In the genomic region with DNA sequence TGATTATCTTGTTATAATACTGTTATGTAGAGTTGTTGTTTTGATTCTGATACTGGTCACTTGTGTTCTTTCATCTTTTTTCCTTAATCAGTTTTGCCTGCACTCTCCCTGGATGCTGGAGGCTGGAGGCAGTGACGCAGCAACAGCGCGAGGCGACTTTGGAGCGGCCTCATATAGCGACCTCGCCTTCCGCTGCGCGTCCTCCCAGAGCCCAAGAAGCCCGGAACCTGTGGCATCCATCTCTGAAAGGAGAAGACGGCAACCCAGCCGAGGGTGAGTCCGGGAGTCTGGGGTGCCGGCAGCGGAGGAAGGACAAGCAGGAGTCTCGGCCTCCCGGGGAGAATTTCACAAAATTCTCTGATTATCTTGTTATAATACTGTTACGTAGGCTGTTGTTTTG, we compare ENCODE assay signal across 27 cellular contexts.
DNase-seq lines count a peak whose midpoint lies in the region; ATAC-seq, FAIRE-seq and TF ChIP-seq lines count a peak whose summit lies in the region.
"Had no signal": no experiment of that assay in that cellular context is flagged by ENCODE, and none has a peak within 500 bp of the region (broad histone marks: within the 10 kb centered on the region; RNA-seq: fewer than 3 reads in every experiment).

No MANE protein-coding gene starts in this region.

- H4K20me1 ChIP-seq in mammary epithelial cell (ENCODE audit: insufficient read depth, low read length) (no peaks in the 10 kb centered on the region), PC-3 (ENCODE audit: low read length) (no peaks in the 10 kb centered on the region)
- H4K20me1 ChIP-seq: BLaER1 treated with 17β-estradiol and CSF1 and Interleukin-3, amounts not matched to agents 10 nM and 100 nM had no signal

- peak overlapping the region in 1 of 3 experiments; percentile 6 for H3K4me3 ChIP-seq in mammary epithelial cell (replicated peaks in 1 of 3; ENCODE audit: insufficient read depth in 1 of 3, low read depth in 2 of 3, low read length in 3 of 3)
- H3K4me3 ChIP-seq in breast epithelium, result no peak overlapping the region
- peak overlapping the region; percentile 87 for H3K4me3 ChIP-seq in PC-3 (ENCODE audit: low read length)
- H3K4me3 ChIP-seq in WI38 (ENCODE audit: low read depth, low read length), result peak overlapping the region; percentile 78
- H3K4me3 ChIP-seq: BLaER1 treated with 17β-estradiol and CSF1 and Interleukin-3, amounts not matched to agents 10 nM and 100 nM; GM23338 had no signal

- in situ Hi-C loops in mammary epithelial cell (cut with MboI; ENCODE audit: low sequenced_read_pairs in 2 of 2), result no loop called here

- no peak for TF ChIP-seq POLR2A in breast epithelium (IDR thresholded peaks at IDR 0.05)

- CTCF ChIA-PET in mammary epithelial cell (lab: Charles Lee; ENCODE audit: low non-redundant PET) (no interaction called here), PC-3 (lab: Charles Lee) (no interaction called here)

- no peak overlapping the region for H3K9ac ChIP-seq in mammary epithelial cell (ENCODE audit: insufficient read depth, low read length)
- H3K9ac ChIP-seq in PC-3 (ENCODE audit: low read length), result no peak overlapping the region
- H3K9ac ChIP-seq: BLaER1 treated with 17β-estradiol and CSF1 and Interleukin-3, amounts not matched to agents 10 nM and 100 nM had no signal

- H3K27me3 ChIP-seq in mammary epithelial cell (ENCODE audit: insufficient read depth, low read length), result no peaks in the 10 kb centered on the region
- no peaks in the 10 kb centered on the region for H3K27me3 ChIP-seq in breast epithelium
- no peaks in the 10 kb centered on the region for H3K27me3 ChIP-seq in PC-3 (ENCODE audit: low read length)
- H3K27me3 ChIP-seq: BLaER1 treated with 17β-estradiol and CSF1 and Interleukin-3, amounts not matched to agents 10 nM and 100 nM; SJCRH30 had no signal

- dilution Hi-C loops in mammary epithelial cell (cut with HindIII; ENCODE audit: low sequenced_read_pairs), result no loop called here

- DNase-seq in mammary epithelial cell (no peak), breast epithelium (ENCODE audit: low spot score in 2 of 2) (no peak), PC-3 (no peak), anterior cingulate cortex (lab: John Stamatoyannopoulos, UW) (no peak), frontal cortex (ENCODE audit: low spot score in 2 of 2) (no peak)
- DNase-seq: 8988T; CD4-positive, alpha-beta T cell; H9; Kasumi-1; MM.1S; NCI-H1048; NCI-H1417; NCI-H1694 treated with DMSO at 0.1 percent for 48 hours; NCI-H2081; NCI-H524 treated with DMSO at 0.1 percent for 48 hours; NCI-H774; SJCRH30; T-helper 1 cell had no signal

- peaks cover 31% of the 10 kb centered on the region for H3K79me2 ChIP-seq in mammary epithelial cell (ENCODE audit: insufficient read depth, low read length)
- peaks cover 33% of the 10 kb centered on the region for H3K79me2 ChIP-seq in PC-3 (ENCODE audit: low read length)

- POLR2A ChIA-PET in PC-3 (lab: Charles Lee; ENCODE audit: unreplicated experiment), result no interaction called here

- ATAC-seq in PC-3, result no peak
- ATAC-seq in HG03139 (IDR thresholded peaks at IDR 0.05; ENCODE audit: unreplicated experiment), result no peak
- ATAC-seq in GM19452 (IDR thresholded peaks at IDR 0.05; ENCODE audit: unreplicated experiment), result no peak
- ATAC-seq: GM23338, HepG2, Right ventricle myocardium inferior had no signal

- no peak overlapping the region for H2AFZ ChIP-seq in mammary epithelial cell (ENCODE audit: low read depth, low read length)
- H2AFZ ChIP-seq in PC-3 (ENCODE audit: low read length), result no peak overlapping the region
- H2AFZ ChIP-seq: GM23338 had no signal

- H3K4me2 ChIP-seq in mammary epithelial cell (ENCODE audit: insufficient read depth, low read depth, low read length), result peak overlapping the region; percentile 87
- peak overlapping the region; percentile 78 for H3K4me2 ChIP-seq in PC-3 (ENCODE audit: low read length)
- H3K4me2 ChIP-seq: BLaER1 treated with 17β-estradiol and CSF1 and Interleukin-3, amounts not matched to agents 10 nM and 100 nM; GM23338 had no signal

- BruUV-seq in mammary epithelial cell (replicated peaks; lab: Mats Ljungman, UMichigan) (no TSS peak), PC-3 (replicated peaks; lab: Mats Ljungman, UMichigan) (no TSS peak)

- no peaks in the 10 kb centered on the region for H3K9me2 ChIP-seq in PC-3 (replicated peaks; ENCODE audit: low read length)

- H3K9me3 ChIP-seq in mammary epithelial cell (replicated peaks; ENCODE audit: insufficient read depth, low read length) (peaks cover 3% of the 10 kb centered on the region), breast epithelium (no peaks in the 10 kb centered on the region), PC-3 (ENCODE audit: low read length) (no peaks in the 10 kb centered on the region)
- H3K9me3 ChIP-seq: SJCRH30 had no signal

- H3K27ac ChIP-seq in mammary epithelial cell (ENCODE audit: insufficient read depth, low read depth, low read length) (no peak overlapping the region), breast epithelium (no peak overlapping the region), PC-3 (ENCODE audit: low read length) (no peak overlapping the region)
- H3K27ac ChIP-seq: BLaER1 treated with 17β-estradiol and CSF1 and Interleukin-3, amounts not matched to agents 10 nM and 100 nM; HL-60; SJCRH30 had no signal

- H3K36me3 ChIP-seq in mammary epithelial cell (ENCODE audit: insufficient read depth, low read length) (peaks cover 1% of the 10 kb centered on the region), breast epithelium (no peaks in the 10 kb centered on the region), PC-3 (ENCODE audit: low read depth, low read length) (peaks cover 6% of the 10 kb centered on the region; the same call in 1 of the 2 replicates)
- H3K36me3 ChIP-seq: BLaER1 treated with 17β-estradiol and CSF1 and Interleukin-3, amounts not matched to agents 10 nM and 100 nM; SJCRH30 had no signal

- no peak for TF ChIP-seq CTCF in mammary epithelial cell (conservative IDR thresholded peaks at IDR 0.05 in 1 of 2, IDR thresholded peaks at IDR 0.05 in 1 of 2; ENCODE audit: extremely low read depth in 1 of 2, insufficient read depth in 1 of 2, low read depth in 1 of 2, low read length in 2 of 2)
- TF ChIP-seq CTCF in breast epithelium (IDR thresholded peaks at IDR 0.05), result no peak
- TF ChIP-seq CTCF in PC-3 (conservative IDR thresholded peaks at IDR 0.05; ENCODE audit: low read depth, low read length), result no peak
- TF ChIP-seq CTCF in WI38 (IDR thresholded peaks at IDR 0.05; ENCODE audit: low read depth, low read length), result no peak

- no peaks in the 10 kb centered on the region for H3F3A ChIP-seq in PC-3 (ENCODE audit: low read length, unreplicated experiment)

- WGBS in mammary epithelial cell (ENCODE audit: low coverage, missing lambda C conversion rate), result 94% methylated on average over 18 of the region's 19 CpGs

- H3K4me1 ChIP-seq in mammary epithelial cell (ENCODE audit: insufficient read depth, low read length) (no peaks in the 10 kb centered on the region), breast epithelium (no peaks in the 10 kb centered on the region), PC-3 (ENCODE audit: insufficient read depth, low read length) (no peaks in the 10 kb centered on the region)
- H3K4me1 ChIP-seq: BLaER1 treated with 17β-estradiol and CSF1 and Interleukin-3, amounts not matched to agents 10 nM and 100 nM; SJCRH30 had no signal

- no peak for FAIRE-seq in frontal cortex (lab: Jason Lieb, UNC)
- FAIRE-seq: D721Med, HepG2 had no signal

- intact Hi-C loops in mammary epithelial cell (cut with micrococcal nuclease), result no loop called here
- intact Hi-C loops in breast epithelium (cut with DNase I; ENCODE audit: low total_unique reads), result no loop called here
- intact Hi-C loops in PC-3 (cut with micrococcal nuclease), result loop anchor here (5.0 kb wide), 1 partner anchor 75 kb away; no protein-coding TSS in a partner anchor

Comparison
In these comparisons a context has a peak if more than half of its experiments do, and no peak if none do; other contexts are left out.
1. H3K4me3 ChIP-seq: peak in PC-3 (single experiment) and WI38 (single experiment); none in breast epithelium (0 of 3).